ENCODE assay signal across 25 cellular contexts in genomic region chr20:56368351-56369134, GRCh38. TPM values are rescaled to one million over a fixed set of nuclear protein-coding genes. Genes with fewer than 3 reads are reported as not detected.
A peak's percentile ranks its signal among the peaks of the same experiment; 100 is the strongest.
DNase-seq lines count a peak whose midpoint lies in the region; ATAC-seq, FAIRE-seq and TF ChIP-seq lines count a peak whose summit lies in the region.
"Had no signal": no experiment of that assay in that cellular context is flagged by ENCODE, and none has a peak within 500 bp of the region (broad histone marks: within the 10 kb centered on the region; RNA-seq: fewer than 3 reads in every experiment).

No MANE protein-coding gene starts in this region.

- H3K4me3 ChIP-seq in A549 (no peak overlapping the region), endodermal cell (ENCODE audit: low read length) (no peak overlapping the region), mesenchymal stem cell (ENCODE audit: insufficient read depth in 1 of 2, low read depth in 1 of 2, low read length in 2 of 2) (no peak overlapping the region)
- H3K4me3 ChIP-seq: body of pancreas, heart left ventricle, MG63, mucosa of descending colon, neural progenitor cell, prostate gland, SK-N-MC had no signal

- no peak overlapping the region for H3K4ac ChIP-seq in mesenchymal stem cell (ENCODE audit: low read depth in 1 of 2, low read length in 2 of 2)

- POLR2A ChIA-PET in A549 (lab: Yijun Ruan, JAX): interaction anchor here (1.5 kb wide), 1 partner anchor 10 kb away, joined by 5 read pairs; the partner anchor contains the start of gene FAM210B

- peaks cover 58% of the 10 kb centered on the region for H3K36me3 ChIP-seq in endodermal cell (ENCODE audit: control insufficient read depth, insufficient read depth, low read length)
- peaks cover 19 to 76% of the 10 kb centered on the region in 2 experiments for H3K36me3 ChIP-seq in mesenchymal stem cell (ENCODE audit: control insufficient read depth in 1 of 2, insufficient read depth in 2 of 2, low read depth in 1 of 2, low read length in 2 of 2)
- H3K36me3 ChIP-seq: neural progenitor cell had no signal

- H3K36me3 Mint-ChIP-seq in endodermal cell (ENCODE audit: low read depth): peaks cover 63% of the 10 kb centered on the region
- H3K36me3 Mint-ChIP-seq in neural crest cell (ENCODE audit: low read depth): peaks cover 17% of the 10 kb centered on the region

- H3K9me3 ChIP-seq in A549 (no peaks in the 10 kb centered on the region), endodermal cell (ENCODE audit: control insufficient read depth, low read length) (no peaks in the 10 kb centered on the region), mesenchymal stem cell (ENCODE audit: control insufficient read depth, low read length) (no peaks in the 10 kb centered on the region)
- H3K9me3 ChIP-seq: body of pancreas, heart left ventricle, MG63, mucosa of descending colon, prostate gland had no signal

- TF ChIP-seq RAD21 in A549 (conservative IDR thresholded peaks at IDR 0.05 in 1 of 2, IDR thresholded peaks at IDR 0.05 in 1 of 2): no peak

- H3K4me2 ChIP-seq in A549: no peak overlapping the region
- no peak overlapping the region for H3K4me2 ChIP-seq in mesenchymal stem cell (ENCODE audit: low read length, poor library complexity, severe bottlenecking)
- H3K4me2 ChIP-seq: neural progenitor cell had no signal

- no peak overlapping the region for H2BK120ac ChIP-seq in mesenchymal stem cell (ENCODE audit: low read depth, low read length)

- TF ChIP-seq EP300 in A549 (IDR thresholded peaks at IDR 0.05): no peak

- no peaks in the 10 kb centered on the region for H3K4me1 Mint-ChIP-seq in endodermal cell
- H3K4me1 Mint-ChIP-seq in neural crest cell: peaks cover 8% of the 10 kb centered on the region
- H3K4me1 Mint-ChIP-seq: neural progenitor cell had no signal

- H3K14ac ChIP-seq in mesenchymal stem cell (ENCODE audit: low read length in 2 of 2): no peak overlapping the region

- H4K91ac ChIP-seq in mesenchymal stem cell (ENCODE audit: low read length): no peak overlapping the region

- H3K79me1 ChIP-seq in mesenchymal stem cell (replicated peaks; ENCODE audit: low read length, poor library complexity, severe bottlenecking): peaks cover 15% of the 10 kb centered on the region

- no peak overlapping the region for H2BK15ac ChIP-seq in mesenchymal stem cell (ENCODE audit: low read depth, poor library complexity, severe bottlenecking)

- no peak overlapping the region for H2AK5ac ChIP-seq in mesenchymal stem cell (ENCODE audit: low read length, severe bottlenecking)

- DNase-seq in A549 (ENCODE audit: low read depth in 1 of 2, low spot score in 1 of 2) (no peak), HTR-8/SVneo (ENCODE audit: insufficient read length, low spot score) (no peak), endodermal cell (no peak), neural crest cell (ENCODE audit: low read depth, low spot score) (no peak), urothelium cell line (ENCODE audit: low spot score) (no peak), mesenchymal stem cell (no peak), NCI-H2107 (lab: John Stamatoyannopoulos, UW) (no peak), iPS-NIHi11 (ENCODE audit: low spot score) (no peak)
- DNase-seq: activated effector memory CD4-positive, alpha-beta T cell treated with anti-CD3 and anti-CD28 coated beads, Interleukin-2, amount 50 U/mL, for 16 hours; activated naive CD8-positive, alpha-beta T cell treated with anti-CD3 and anti-CD28 coated beads, Interleukin-2, amount 50 U/mL, for 24 hours; body of pancreas; HCEC 1CT; heart left ventricle; MG63; mucosa of descending colon; NCI-H1436 treated with DMSO at 0.1 percent for 48 hours; stimulated activated CD4-positive, alpha-beta T cell treated with anti-CD3 and anti-CD28 coated beads, Interleukin-2, amount 100 ng/mL, for 48 hours; stimulated activated naive CD4-positive, alpha-beta T cell had no signal

- peaks cover under 1% of the 10 kb centered on the region; the same call in 2 of the 3 replicates for H3K4me1 ChIP-seq in A549
- H3K4me1 ChIP-seq in endodermal cell (ENCODE audit: control insufficient read depth, insufficient read depth, low read length): no peaks in the 10 kb centered on the region
- no peaks in the 10 kb centered on the region for H3K4me1 ChIP-seq in mesenchymal stem cell (ENCODE audit: control insufficient read depth, insufficient read depth, low read depth, low read length)
- H3K4me1 ChIP-seq: body of pancreas, neural progenitor cell, prostate gland had no signal

- H2BK5ac ChIP-seq in mesenchymal stem cell (ENCODE audit: low read depth, low read length, poor library complexity, severe bottlenecking): no peak overlapping the region

- WGBS in A549 (ENCODE audit: missing lambda C conversion rate): 85% methylated on average over 6 of the region's 6 CpGs
- WGBS in endodermal cell (ENCODE audit: insufficient coverage in 1 of 2, insufficient read length in 1 of 2), 2 experiments: 86 to 100% methylated on average over 1 to 6 of the region's 6 CpGs
- 98% methylated on average over 5 of the region's 6 CpGs for WGBS in mesenchymal stem cell

- FAIRE-seq in A549 (lab: Jason Lieb, UNC) (no peak), HTR-8/SVneo (lab: Jason Lieb, UNC) (peak; percentile 46), urothelium cell line (lab: Jason Lieb, UNC) (no peak)
- FAIRE-seq: colon, GM18507 had no signal

- H2BK12ac ChIP-seq in mesenchymal stem cell (ENCODE audit: low read length in 2 of 2): no peak overlapping the region

- H3K27ac Mint-ChIP-seq in endodermal cell (peak overlapping the region; percentile 76), neural crest cell (ENCODE audit: unreplicated experiment) (no peak overlapping the region)
- H3K27ac Mint-ChIP-seq: activated naive CD8-positive, alpha-beta T cell treated with anti-CD3 and anti-CD28 coated beads, Interleukin-2, amount 50 U/mL, for 24 hours; neural progenitor cell; type B pancreatic cell had no signal

- ATAC-seq in A549: no peak
- ATAC-seq: activated naive CD8-positive, alpha-beta T cell treated with anti-CD3 and anti-CD28 coated beads, Interleukin-2, amount 50 U/mL, for 24 hours; body of pancreas; heart left ventricle; mucosa of descending colon had no signal

- H2AFZ ChIP-seq in mesenchymal stem cell (ENCODE audit: low read depth, low read length): no peak overlapping the region
- H2AFZ ChIP-seq: neural progenitor cell had no signal

- H3K27me3 ChIP-seq in endodermal cell (ENCODE audit: control insufficient read depth, insufficient read depth, low read length, poor library complexity, severe bottlenecking): no peaks in the 10 kb centered on the region
- no peaks in the 10 kb centered on the region for H3K27me3 ChIP-seq in mesenchymal stem cell (ENCODE audit: control insufficient read depth in 1 of 2, insufficient read depth in 1 of 2, low read length in 2 of 2)
- H3K27me3 ChIP-seq: body of pancreas, heart left ventricle, MG63, neural progenitor cell had no signal

- TF ChIP-seq CTCF in A549 (IDR thresholded peaks at IDR 0.05) (no peak), endodermal cell (conservative IDR thresholded peaks at IDR 0.05) (no peak), neural crest cell (conservative IDR thresholded peaks at IDR 0.05) (no peak)

- CTCF ChIA-PET in A549 (lab: Yijun Ruan, JAX): interaction anchor here (1.1 kb wide), 1 partner anchor 25 kb away, joined by 4 read pairs; no protein-coding TSS in a partner anchor

- H3K18ac ChIP-seq in mesenchymal stem cell (ENCODE audit: low read depth in 1 of 2, low read length in 2 of 2): no peak overlapping the region

- H3K23ac ChIP-seq in mesenchymal stem cell (ENCODE audit: low read length in 2 of 2): no peak overlapping the region

- no peak overlapping the region for H3K27ac ChIP-seq in A549
- H3K27ac ChIP-seq in endodermal cell (ENCODE audit: low read depth, low read length): no peak overlapping the region
- no peak overlapping the region for H3K27ac ChIP-seq in mesenchymal stem cell (ENCODE audit: low read length, poor library complexity, severe bottlenecking)
- H3K27ac ChIP-seq: body of pancreas, C4-2B, heart left ventricle, neural progenitor cell, prostate gland, SK-N-MC had no signal

- no peak overlapping the region for H4K8ac ChIP-seq in mesenchymal stem cell (ENCODE audit: low read length)

- H3K9ac ChIP-seq in endodermal cell (ENCODE audit: extremely low read depth, low read length, poor library complexity, severe bottlenecking): no peak overlapping the region
- no peak overlapping the region for H3K9ac ChIP-seq in mesenchymal stem cell (ENCODE audit: low read length)
- H3K9ac ChIP-seq: neural progenitor cell had no signal

- TF ChIP-seq POLR2A in A549 (IDR thresholded peaks at IDR 0.05; ENCODE audit: low read length): no peak

- H3K27me3 Mint-ChIP-seq in endodermal cell (ENCODE audit: insufficient read depth): no peaks in the 10 kb centered on the region
- H3K27me3 Mint-ChIP-seq in neural crest cell (ENCODE audit: low read depth): no peaks in the 10 kb centered on the region
- H3K27me3 Mint-ChIP-seq: activated naive CD8-positive, alpha-beta T cell treated with anti-CD3 and anti-CD28 coated beads, Interleukin-2, amount 50 U/mL, for 24 hours; type B pancreatic cell had no signal

- H3K9me3 Mint-ChIP-seq in endodermal cell: no peaks in the 10 kb centered on the region
- H3K9me3 Mint-ChIP-seq in neural crest cell: no peaks in the 10 kb centered on the region
- H3K9me3 Mint-ChIP-seq: activated naive CD8-positive, alpha-beta T cell treated with anti-CD3 and anti-CD28 coated beads, Interleukin-2, amount 50 U/mL, for 24 hours; neural progenitor cell; type B pancreatic cell had no signal

- H3K4me3 Mint-ChIP-seq in endodermal cell (no peak overlapping the region), neural crest cell (peak overlapping the region; percentile 21)
- H3K4me3 Mint-ChIP-seq: activated naive CD8-positive, alpha-beta T cell treated with anti-CD3 and anti-CD28 coated beads, Interleukin-2, amount 50 U/mL, for 24 hours; neural progenitor cell; type B pancreatic cell had no signal

RNA-seq across cellular contexts. Expression of gene FAM210B, which starts 9.8 kb away (rescaled TPM):
- polyA plus RNA-seq in A549 (2011; rRNA removed) (12.9 and 13.1 TPM in 2 replicates), A549 (2017; fragmentation: RNase III; extraction: RNeasy Plus Mini Kit Qiagen cat#74134 plus additional on column Dnase treatment) (9.1 to 10.8 TPM (median 9.6 TPM) in 3 replicates)
- polyA plus RNA-seq in A549 (2012; cell fraction: cytosol; rRNA removed): 4.7 and 6.9 TPM in 2 replicates
- 2.4 and 3.0 TPM in 2 replicates for polyA plus RNA-seq in A549 (2012; cell fraction: nucleus; rRNA removed)
- polyA minus RNA-seq in A549 (2011; rRNA and poly(A)+ RNA removed): 5.9 and 8.5 TPM in 2 replicates
- total RNA-seq in endodermal cell (10 to 100 TPM; 16.8 to 34.1 TPM), neural crest cell (30.8 and 33.2 TPM in 2 replicates)
- 61.2 TPM for polyA plus RNA-seq in endodermal cell (2013, experiment 1 of 2)
- polyA plus RNA-seq in endodermal cell (2013, experiment 2 of 2): 62.7 TPM
- 30.8 TPM for polyA plus RNA-seq in mesenchymal stem cell (2013, experiment 1 of 2)
- polyA plus RNA-seq in mesenchymal stem cell (2013, experiment 2 of 2): 31.8 TPM

RNA-seq across cellular contexts. Expression of gene AURKA, which starts 23.5 kb away (rescaled TPM):
- polyA plus RNA-seq in A549 (2011; rRNA removed) (116 and 123 TPM in 2 replicates), A549 (2017; fragmentation: RNase III; extraction: RNeasy Plus Mini Kit Qiagen cat#74134 plus additional on column Dnase treatment) (107 to 125 TPM (median 117 TPM) in 3 replicates)
- 86.3 and 92.5 TPM in 2 replicates for polyA plus RNA-seq in A549 (2012; cell fraction: cytosol; rRNA removed)
- polyA plus RNA-seq in A549 (2012; cell fraction: nucleus; rRNA removed): 55.4 and 79.5 TPM in 2 replicates
- polyA minus RNA-seq in A549 (2011; rRNA and poly(A)+ RNA removed): 63.4 and 70.5 TPM in 2 replicates
- total RNA-seq in endodermal cell (10 to 100 TPM; 56.3 to 85.9 TPM), neural crest cell (60.3 and 65.2 TPM in 2 replicates)
- 64.2 TPM for polyA plus RNA-seq in endodermal cell (2013, experiment 1 of 2)
- 75.5 TPM for polyA plus RNA-seq in endodermal cell (2013, experiment 2 of 2)
- 13.9 TPM for polyA plus RNA-seq in mesenchymal stem cell (2013, experiment 1 of 2)
- 13.9 TPM for polyA plus RNA-seq in mesenchymal stem cell (2013, experiment 2 of 2)

RNA-seq across cellular contexts. Expression of gene CSTF1, which starts 23.9 kb away (rescaled TPM):
- polyA plus RNA-seq in A549 (2011; rRNA removed) (79.9 and 96.3 TPM in 2 replicates), A549 (2017; fragmentation: RNase III; extraction: RNeasy Plus Mini Kit Qiagen cat#74134 plus additional on column Dnase treatment) (37.1 to 40.9 TPM (median 37.6 TPM) in 3 replicates)
- 43.8 and 47.8 TPM in 2 replicates for polyA plus RNA-seq in A549 (2012; cell fraction: cytosol; rRNA removed)
- 41.3 and 44.8 TPM in 2 replicates for polyA plus RNA-seq in A549 (2012; cell fraction: nucleus; rRNA removed)
- polyA minus RNA-seq in A549 (2011; rRNA and poly(A)+ RNA removed): 114 and 140 TPM in 2 replicates
- total RNA-seq in endodermal cell (10 to 100 TPM; 47.9 to 50.1 TPM), neural crest cell (51.9 and 52.7 TPM in 2 replicates)
- polyA plus RNA-seq in endodermal cell (2013, experiment 1 of 2): 45.1 TPM
- 39.7 TPM for polyA plus RNA-seq in endodermal cell (2013, experiment 2 of 2)
- 22.0 TPM for polyA plus RNA-seq in mesenchymal stem cell (2013, experiment 1 of 2)
- 21.8 TPM for polyA plus RNA-seq in mesenchymal stem cell (2013, experiment 2 of 2)

RNA-seq across cellular contexts. Expression of gene CASS4, which starts 43.5 kb away (rescaled TPM):
- polyA plus RNA-seq in A549 (2011; rRNA removed) (0.09 and 0.19 TPM in 2 replicates), A549 (2017; fragmentation: RNase III; extraction: RNeasy Plus Mini Kit Qiagen cat#74134 plus additional on column Dnase treatment) (0.03 to 0.09 TPM (median 0.07 TPM) in 3 replicates)
- polyA plus RNA-seq in A549 (2012; cell fraction: cytosol; rRNA removed): 0.01 and 0.03 TPM in 2 replicates
- polyA plus RNA-seq in A549 (2012; cell fraction: nucleus; rRNA removed): 0.05 and 0.07 TPM in 2 replicates
- 0.08 and 0.19 TPM in 2 replicates for polyA minus RNA-seq in A549 (2011; rRNA and poly(A)+ RNA removed)
- total RNA-seq in endodermal cell (not detected), neural crest cell (0.14 and 0.16 TPM in 2 replicates)
- 0.11 TPM for polyA plus RNA-seq in endodermal cell (2013, experiment 1 of 2)
- polyA plus RNA-seq in endodermal cell (2013, experiment 2 of 2): 0.12 TPM
- polyA plus RNA-seq in mesenchymal stem cell (2013, experiment 1 of 2): 0.14 TPM
- 0.19 TPM for polyA plus RNA-seq in mesenchymal stem cell (2013, experiment 2 of 2)
